8 cellular contexts compared by ENCODE assay signal in the genomic region with DNA sequence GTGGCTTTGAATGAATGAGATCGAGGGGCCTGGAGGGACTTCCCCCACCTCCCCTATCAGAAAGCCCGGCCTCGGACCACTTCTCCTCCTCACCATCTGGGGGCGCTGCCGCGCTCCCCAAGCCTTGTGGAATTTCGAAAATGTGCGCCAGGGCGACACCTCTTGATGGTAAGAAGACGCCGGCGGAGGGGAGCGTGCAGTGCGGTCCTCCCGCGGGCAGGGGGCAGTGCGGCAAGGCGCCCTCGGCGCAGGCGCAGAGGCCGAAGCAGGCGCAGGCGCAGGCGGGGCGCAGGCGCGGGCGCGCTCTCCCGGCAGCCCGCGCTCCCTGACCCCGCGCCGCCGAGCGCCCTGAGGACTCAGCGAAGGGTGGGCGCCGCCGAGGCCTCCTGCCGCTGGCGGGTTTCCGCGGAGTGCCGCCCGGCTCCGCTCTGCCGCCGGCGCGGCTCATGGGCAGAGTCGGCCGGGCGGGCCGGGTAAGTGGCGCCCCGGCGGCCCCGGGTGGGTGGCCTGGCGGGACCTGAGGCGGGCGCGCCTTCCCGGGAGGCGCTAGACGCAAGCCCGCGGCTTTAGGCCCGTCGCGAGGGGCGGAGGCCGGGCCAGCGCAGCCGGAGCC. TPM values are rescaled to one million over a fixed set of nuclear protein-coding genes. Genes with fewer than 3 reads are reported as not detected.
A peak's percentile ranks its signal among the peaks of the same experiment; 100 is the strongest.
DNase-seq lines count a peak whose midpoint lies in the region; ATAC-seq and TF ChIP-seq lines count a peak whose summit lies in the region.

TSS of gene RBM17 (plus strand) at position 314 of the 613 bp plus-strand sequence. CDS start 8,032 bp downstream, outside the sequence.

- 0% methylated on average over 76 to 77 of the region's 77 CpGs for WGBS in ectodermal cell, 2 experiments
- 0% methylated on average over 71 to 77 of the region's 77 CpGs for WGBS in lung, 2 donors

- peak; percentile 100 for TF ChIP-seq CTCF in lung (IDR thresholded peaks at IDR 0.05; ENCODE audit: control extremely low read depth, extremely low read depth)

- peak within 1 kb of the TSS; percentile 98 for H3K4me3 Mint-ChIP-seq in activated CD8-positive, alpha-beta T cell treated with anti-CD3 and anti-CD28 coated beads, Interleukin-2, amount 10 ng/mL, durations not matched to agents 7 days and 5 days

- CTCF ChIA-PET in activated CD8-positive, alpha-beta T cell treated with anti-CD3 and anti-CD28 coated beads, Interleukin-2, amount 10 ng/mL, durations not matched to agents 7 days and 5 days (lab: Charles Lee): interaction anchor here (0.9 to 8.8 kb wide), 13 partner anchors 16 to 313 kb away, joined by 3 to 370 read pairs (median 11); partner anchors contain the start of gene IL2RA

- H3K27me3 ChIP-seq in ectodermal cell (ENCODE audit: control insufficient read depth, insufficient read depth, low read length, poor library complexity, severe bottlenecking) (no peaks in the 10 kb centered on the region), lung (ENCODE audit: control insufficient read depth, insufficient read depth) (no peaks in the 10 kb centered on the region)

- H3K36me3 ChIP-seq in ectodermal cell (ENCODE audit: control insufficient read depth, insufficient read depth, low read length): no peaks in the 10 kb centered on the region
- H3K36me3 ChIP-seq in lung (ENCODE audit: control insufficient read depth in 2 of 2, insufficient read depth in 2 of 2, low read length in 2 of 2): no peaks in the 10 kb centered on the region

- DNase-seq in CMK (ENCODE audit: low read depth) (peak; percentile 95), HK-2 (ENCODE audit: unreplicated experiment) (peak; percentile 94), NCI-H82 treated with DMSO at 0.1 percent for 48 hours (lab: John Stamatoyannopoulos, UW; ENCODE audit: unreplicated experiment) (peak; percentile 66), lung (ENCODE audit: low spot score) (peak; percentile 97)
- peak; percentile 98 for DNase-seq in activated CD8-positive, alpha-beta T cell treated with anti-CD3 and anti-CD28 coated beads, Interleukin-2, amount 10 ng/mL, durations not matched to agents 7 days and 5 days
- peak; percentile 95 to 97 (median 96) for DNase-seq in stimulated activated CD4-positive, alpha-beta T cell treated with anti-CD3 and anti-CD28 coated beads, TNF-alpha, amount 100 ng/mL, for 4 hours (ENCODE audit: low read depth in 3 of 3)

- POLR2A ChIA-PET in activated CD8-positive, alpha-beta T cell treated with anti-CD3 and anti-CD28 coated beads, Interleukin-2, amount 10 ng/mL, durations not matched to agents 7 days and 5 days (lab: Charles Lee): interaction anchor here (0.7 to 6.3 kb wide), 6 partner anchors 15 to 396 kb away, joined by 3 to 158 read pairs (median 11); partner anchors contain the start of gene IL2RA

- peaks cover 34% of the 10 kb centered on the region for H3K36me3 Mint-ChIP-seq in activated CD8-positive, alpha-beta T cell treated with anti-CD3 and anti-CD28 coated beads, Interleukin-2, amount 10 ng/mL, durations not matched to agents 7 days and 5 days (ENCODE audit: low read depth)

- no peaks in the 10 kb centered on the region for H3K9me3 Mint-ChIP-seq in activated CD8-positive, alpha-beta T cell treated with anti-CD3 and anti-CD28 coated beads, Interleukin-2, amount 10 ng/mL, durations not matched to agents 7 days and 5 days (ENCODE audit: insufficient read depth)

- peak within 1 kb of the TSS; percentile 88 for H3K27ac Mint-ChIP-seq in activated CD8-positive, alpha-beta T cell treated with anti-CD3 and anti-CD28 coated beads, Interleukin-2, amount 10 ng/mL, durations not matched to agents 7 days and 5 days

- peak within 1 kb of the TSS; percentile 66 for H3K4me3 ChIP-seq in ectodermal cell (ENCODE audit: insufficient read depth, low read depth, low read length)
- H3K4me3 ChIP-seq in lung: peak within 1 kb of the TSS; percentile 78

- H3K27ac ChIP-seq in ectodermal cell (ENCODE audit: insufficient read depth, low read depth, low read length, poor library complexity, severe bottlenecking): peak within 1 kb of the TSS; percentile 67
- H3K27ac ChIP-seq in lung (ENCODE audit: low read depth in 1 of 2, low read length in 1 of 2): peak within 1 kb of the TSS; percentile 84 to 99

- peaks cover 79% of the 10 kb centered on the region for H3K4me1 Mint-ChIP-seq in activated CD8-positive, alpha-beta T cell treated with anti-CD3 and anti-CD28 coated beads, Interleukin-2, amount 10 ng/mL, durations not matched to agents 7 days and 5 days (ENCODE audit: low read depth)

- no peaks in the 10 kb centered on the region for H3K27me3 Mint-ChIP-seq in activated CD8-positive, alpha-beta T cell treated with anti-CD3 and anti-CD28 coated beads, Interleukin-2, amount 10 ng/mL, durations not matched to agents 7 days and 5 days (ENCODE audit: low read depth)

- ATAC-seq in GM19452 (IDR thresholded peaks at IDR 0.05; ENCODE audit: unreplicated experiment): peak; percentile 88
- ATAC-seq in activated CD8-positive, alpha-beta T cell treated with anti-CD3 and anti-CD28 coated beads, Interleukin-2, amount 10 ng/mL, durations not matched to agents 7 days and 5 days: peak; percentile 85
- ATAC-seq in lung (ENCODE audit: insufficient read depth, low FRiP score): peak; percentile 98

- H3K4me1 ChIP-seq in ectodermal cell (ENCODE audit: control insufficient read depth, insufficient read depth, low read length) (peaks cover 11% of the 10 kb centered on the region), lung (ENCODE audit: control insufficient read depth in 2 of 2, insufficient read depth in 2 of 2, low read length in 2 of 2) (peaks cover 3 to 11% of the 10 kb centered on the region in 2 donors)

- H3K9me3 ChIP-seq in ectodermal cell (ENCODE audit: control insufficient read depth, low read length) (no peaks in the 10 kb centered on the region), lung (ENCODE audit: control insufficient read depth in 2 of 2, insufficient read depth in 1 of 2, low read length in 1 of 2) (no peaks in the 10 kb centered on the region)

RNA-seq across cellular contexts. Expression of gene RBM17, which starts in this region (rescaled TPM):
- total RNA-seq in activated CD8-positive, alpha-beta T cell treated with anti-CD3 and anti-CD28 coated beads, Interleukin-2, amount 10 ng/mL, durations not matched to agents 7 days and 5 days: 100 to 1,000 TPM; 213 to 217 TPM
- 102 TPM for polyA plus RNA-seq in ectodermal cell (2013, experiment 1 of 4)
- 113 TPM for polyA plus RNA-seq in ectodermal cell (2013, experiment 2 of 4)
- polyA plus RNA-seq in ectodermal cell (2013, experiment 3 of 4): 77.8 TPM
- 82.2 TPM for polyA plus RNA-seq in ectodermal cell (2013, experiment 4 of 4)
- total RNA-seq in lung: 100 to 1,000 TPM in 1 of 2 donors, 10 to 100 TPM in 1; 84.5 to 103 TPM
- polyA plus RNA-seq in lung: 10 to 100 TPM; 65.5 to 76.7 TPM

Comparison
In these comparisons a context has a peak if more than half of its experiments do, and no peak if none do; other contexts are left out.
1. Peak in every context shown above with its lines: DNase-seq, ATAC-seq, H3K4me3 ChIP-seq and H3K27ac ChIP-seq.